ENCODE assay signal across 14 cellular contexts in genomic region chr16:27463741-27464662, GRCh38.
DNase-seq lines count a peak whose midpoint lies in the region; ATAC-seq and TF ChIP-seq lines count a peak whose summit lies in the region.
"Had no signal": no experiment of that assay in that cellular context is flagged by ENCODE, and none has a peak within 500 bp of the region (broad histone marks: within the 10 kb centered on the region; RNA-seq: fewer than 3 reads in every experiment).

No MANE protein-coding gene starts in this region.

- H3K27me3 ChIP-seq in thymus (ENCODE audit: control insufficient read depth, insufficient read depth) (no peaks in the 10 kb centered on the region), MM.1S (replicated peaks; ENCODE audit: insufficient read depth, low read length) (no peaks in the 10 kb centered on the region)
- H3K27me3 ChIP-seq: dorsolateral prefrontal cortex, gastrocnemius medialis, neutrophil, tibial artery had no signal

- H3K36me3 Mint-ChIP-seq in natural killer cell treated with Interleukin-12 subunit alpha and Interleukin-12 subunit beta and Interleukin-15 and Interleukin-18, amount 100 ng/mL, for 72 hours: peaks cover 18% of the 10 kb centered on the region

- H3K27ac Mint-ChIP-seq in natural killer cell treated with Interleukin-12 subunit alpha and Interleukin-12 subunit beta and Interleukin-15 and Interleukin-18, amount 100 ng/mL, for 72 hours: peak overlapping the region; percentile 84 to 94

- TF ChIP-seq CTCF in MM.1S (IDR thresholded peaks at IDR 0.05; ENCODE audit: low read length): no peak

- H3K9me3 ChIP-seq in thymus (ENCODE audit: control insufficient read depth) (no peaks in the 10 kb centered on the region), MM.1S (replicated peaks; ENCODE audit: insufficient read depth, low read length) (no peaks in the 10 kb centered on the region)
- H3K9me3 ChIP-seq: gastrocnemius medialis, neutrophil, tibial artery had no signal

- H3K4me3 ChIP-seq in thymus (ENCODE audit: low read length) (no peak overlapping the region), MM.1S (ENCODE audit: low read length) (no peak overlapping the region)
- H3K4me3 ChIP-seq: dorsolateral prefrontal cortex, gastrocnemius medialis, tibial artery had no signal

- no peaks in the 10 kb centered on the region for H3K9me3 Mint-ChIP-seq in natural killer cell treated with Interleukin-12 subunit alpha and Interleukin-12 subunit beta and Interleukin-15 and Interleukin-18, amount 100 ng/mL, for 72 hours

- WGBS in thymus: 88% methylated on average over 36 of the region's 36 CpGs

- H3K4me1 ChIP-seq in thymus (ENCODE audit: control insufficient read depth, insufficient read depth, low read length): no peaks in the 10 kb centered on the region
- H3K4me1 ChIP-seq in MM.1S (ENCODE audit: low read length): no peaks in the 10 kb centered on the region
- H3K4me1 ChIP-seq: tibial artery had no signal

- H2AFZ ChIP-seq in MM.1S (ENCODE audit: low read length): no peak overlapping the region

- no peaks in the 10 kb centered on the region for H3K79me2 ChIP-seq in MM.1S (ENCODE audit: low read length)

- H3F3A ChIP-seq in MM.1S (ENCODE audit: insufficient read depth, low read length): no peaks in the 10 kb centered on the region

- peaks cover 20 to 43% of the 10 kb centered on the region in 2 donors for H3K4me1 Mint-ChIP-seq in natural killer cell treated with Interleukin-12 subunit alpha and Interleukin-12 subunit beta and Interleukin-15 and Interleukin-18, amount 100 ng/mL, for 72 hours (ENCODE audit: low read depth in 2 of 2)

- H3K27ac ChIP-seq in thymus (ENCODE audit: low read depth) (peak overlapping the region; percentile 60), MM.1S (ENCODE audit: low read length) (no peak overlapping the region)
- H3K27ac ChIP-seq: dorsolateral prefrontal cortex, neutrophil, tibial artery had no signal

- DNase-seq in stimulated activated CD4-positive, alpha-beta T cell treated with anti-CD3 and anti-CD28 coated beads, Interleukin-4, amount 100 ng/mL, for 24 hours: peak; percentile 31
- DNase-seq in stimulated activated CD4-positive, alpha-beta T cell treated with anti-CD3 and anti-CD28 coated beads, Interleukin-4, amount 100 ng/mL, for 1 hour: no peak
- peak; percentile 68 for DNase-seq in activated gamma-delta T cell treated with anti-CD3 and anti-CD28 coated beads, Interleukin-2, amount 50 U/mL, for 16 hours (ENCODE audit: low read depth)
- no peak for DNase-seq in natural killer cell treated with Interleukin-12 subunit alpha and Interleukin-12 subunit beta and Interleukin-15 and Interleukin-18, amount 100 ng/mL, for 72 hours (ENCODE audit: low spot score)
- DNase-seq in MM.1S: no peak
- DNase-seq in retina: no peak
- DNase-seq: amniotic stem cell, dorsolateral prefrontal cortex, gastrocnemius medialis, Kasumi-1, tibial artery had no signal

- no peak overlapping the region for H3K4me2 ChIP-seq in MM.1S (ENCODE audit: low read depth, low read length)

- no peaks in the 10 kb centered on the region for H4K20me1 ChIP-seq in MM.1S (ENCODE audit: insufficient read depth, low read length)

- peak overlapping the region; percentile 79 for H3K4me3 Mint-ChIP-seq in natural killer cell treated with Interleukin-12 subunit alpha and Interleukin-12 subunit beta and Interleukin-15 and Interleukin-18, amount 100 ng/mL, for 72 hours

- H3K9me2 ChIP-seq in MM.1S (replicated peaks; ENCODE audit: insufficient read depth, low read length): no peaks in the 10 kb centered on the region

- ATAC-seq in natural killer cell treated with Interleukin-12 subunit alpha and Interleukin-12 subunit beta and Interleukin-15 and Interleukin-18, amount 100 ng/mL, for 72 hours: peak; percentile 71 to 72
- ATAC-seq in HG02840 (IDR thresholded peaks at IDR 0.05; ENCODE audit: low FRiP score, unreplicated experiment): no peak
- ATAC-seq: gastrocnemius medialis had no signal

- H3K9ac ChIP-seq in MM.1S (ENCODE audit: low read length): no peak overlapping the region

- peaks cover 95% of the 10 kb centered on the region for H3K36me3 ChIP-seq in thymus (ENCODE audit: control insufficient read depth, insufficient read depth)
- no peaks in the 10 kb centered on the region for H3K36me3 ChIP-seq in MM.1S (replicated peaks; ENCODE audit: insufficient read depth, low read length)

- H3K27me3 Mint-ChIP-seq in natural killer cell treated with Interleukin-12 subunit alpha and Interleukin-12 subunit beta and Interleukin-15 and Interleukin-18, amount 100 ng/mL, for 72 hours: no peaks in the 10 kb centered on the region

Comparison
In these comparisons a context has a peak if more than half of its experiments do, and no peak if none do; other contexts are left out.
1. DNase-seq: peak in stimulated activated CD4-positive, alpha-beta T cell treated with anti-CD3 and anti-CD28 coated beads, Interleukin-4, amount 100 ng/mL, for 24 hours (single experiment) and activated gamma-delta T cell treated with anti-CD3 and anti-CD28 coated beads, Interleukin-2, amount 50 U/mL, for 16 hours (single experiment); none in stimulated activated CD4-positive, alpha-beta T cell treated with anti-CD3 and anti-CD28 coated beads, Interleukin-4, amount 100 ng/mL, for 1 hour (single experiment), natural killer cell treated with Interleukin-12 subunit alpha and Interleukin-12 subunit beta and Interleukin-15 and Interleukin-18, amount 100 ng/mL, for 72 hours (single experiment), MM.1S (single experiment) and retina (single experiment).